8 cellular contexts compared by ENCODE assay signal in genomic region chr15:43133429-43134156, GRCh38. TPM values are rescaled to one million over a fixed set of nuclear protein-coding genes. Genes with fewer than 3 reads are reported as not detected.
A peak's percentile ranks its signal among the peaks of the same experiment; 100 is the strongest.
DNase-seq lines count a peak whose midpoint lies in the region; ATAC-seq and TF ChIP-seq lines count a peak whose summit lies in the region.

TMEM62 (plus strand) TSS chr15:43133586; CDS start chr15:43133803, 217 bp downstream.

- H3K4me1 Mint-ChIP-seq in activated naive CD4-positive, alpha-beta T cell treated with anti-CD3 and anti-CD28 coated beads, Interleukin-2, amount 50 U/mL, for 24 hours: peaks cover 22% of the 10 kb centered on the region

- H3K36me3 ChIP-seq in KMS-11 (ENCODE audit: insufficient read depth) (peaks cover 11% of the 10 kb centered on the region; the same call in 1 of the 2 replicates), SK-N-SH (replicated peaks in 1 of 2; ENCODE audit: control insufficient read depth in 1 of 2, insufficient read depth in 2 of 2, low read length in 1 of 2) (peaks cover 12 to 22% of the 10 kb centered on the region in 2 experiments), thoracic aorta (peaks cover 9% of the 10 kb centered on the region)

- no peaks in the 10 kb centered on the region for H3K9me3 ChIP-seq in SK-N-SH
- H3K9me3 ChIP-seq in thoracic aorta: no peaks in the 10 kb centered on the region

- H3K9me2 ChIP-seq in SK-N-SH: no peaks in the 10 kb centered on the region

- H3K4me2 ChIP-seq in KMS-11 (peak within 1 kb of the TSS; percentile 98), SK-N-SH (peak within 1 kb of the TSS; percentile 93)

- no peaks in the 10 kb centered on the region for H3F3A ChIP-seq in SK-N-SH (replicated peaks; ENCODE audit: insufficient read depth)

- under 1% methylated on average over 23 of the region's 66 CpGs for WGBS in SK-N-SH (ENCODE audit: low lambda C conversion rate)

- no peak for TF ChIP-seq EP300 in SK-N-SH (IDR thresholded peaks at IDR 0.05; ENCODE audit: borderline replicate concordance in 1 of 2, low read depth in 1 of 2, low read length in 1 of 2)

- H3K27ac ChIP-seq in KMS-11: peak within 1 kb of the TSS; percentile 54
- peak within 1 kb of the TSS; percentile 12 to 71; a peak in 2 of 4 replicates for H3K27ac ChIP-seq in SK-N-SH (ENCODE audit: low read depth in 2 of 2, low read length in 1 of 2)
- peak within 1 kb of the TSS; percentile 73 to 75 for H3K27ac ChIP-seq in thoracic aorta

- CTCF ChIA-PET in SK-N-SH (lab: Yijun Ruan, JAX): interaction anchor here (1.2 to 1.3 kb wide), 2 partner anchors 10 to 12 kb away, joined by 4 to 5 read pairs; no protein-coding TSS in a partner anchor

- H3K4me3 Mint-ChIP-seq in activated naive CD4-positive, alpha-beta T cell treated with anti-CD3 and anti-CD28 coated beads, Interleukin-2, amount 50 U/mL, for 24 hours: peak within 1 kb of the TSS; percentile 90

- peaks cover 4% of the 10 kb centered on the region for H3K9me3 Mint-ChIP-seq in activated naive CD4-positive, alpha-beta T cell treated with anti-CD3 and anti-CD28 coated beads, Interleukin-2, amount 50 U/mL, for 24 hours

- ATAC-seq in GM21737 (IDR thresholded peaks at IDR 0.05; ENCODE audit: unreplicated experiment) (peak; percentile 93), thoracic aorta (ENCODE audit: insufficient number of reproducible peaks, low FRiP score, low read depth) (peak; percentile 82)

- peaks cover 1% of the 10 kb centered on the region for H3K27me3 Mint-ChIP-seq in activated naive CD4-positive, alpha-beta T cell treated with anti-CD3 and anti-CD28 coated beads, Interleukin-2, amount 50 U/mL, for 24 hours

- TF ChIP-seq CTCF in KMS-11 (conservative IDR thresholded peaks at IDR 0.05; ENCODE audit: low read depth, low read length) (no peak), SK-N-SH (IDR thresholded peaks at IDR 0.05) (no peak), thoracic aorta (IDR thresholded peaks at IDR 0.05) (peak; percentile 12)

- H3K9ac ChIP-seq in KMS-11 (peak within 1 kb of the TSS; percentile 86), SK-N-SH (peak within 1 kb of the TSS; percentile 77)

- H3K36me3 Mint-ChIP-seq in activated naive CD4-positive, alpha-beta T cell treated with anti-CD3 and anti-CD28 coated beads, Interleukin-2, amount 50 U/mL, for 24 hours: peaks cover 8% of the 10 kb centered on the region

- no peak within 1 kb of the TSS for H3K4me3 ChIP-seq in KMS-11 (IDR thresholded peaks at IDR 0.05; ENCODE audit: insufficient read depth, low read depth, low read length)
- peak within 1 kb of the TSS; percentile 78 to 94 for H3K4me3 ChIP-seq in SK-N-SH (ENCODE audit: low read depth in 2 of 2, low read length in 1 of 2)
- H3K4me3 ChIP-seq in thoracic aorta: peak within 1 kb of the TSS; percentile 81

- DNase-seq in GF-D8 (lab: John Stamatoyannopoulos, UW): peak; percentile 19
- DNase-seq in SK-N-SH: peak; percentile 90
- no peak for DNase-seq in glomerular endothelial cell (ENCODE audit: extremely low read depth, low read depth, low spot score)
- DNase-seq in nucleus accumbens (lab: John Stamatoyannopoulos, UW): peak in 54 of 56 donors; percentile 14 to 82 (median 57)
- peak; percentile 53 for DNase-seq in thoracic aorta (ENCODE audit: low spot score)

- H3K27ac Mint-ChIP-seq in activated naive CD4-positive, alpha-beta T cell treated with anti-CD3 and anti-CD28 coated beads, Interleukin-2, amount 50 U/mL, for 24 hours: peak within 1 kb of the TSS; percentile 93

- H2AFZ ChIP-seq in KMS-11 (ENCODE audit: low read depth): peak within 1 kb of the TSS; percentile 98
- H2AFZ ChIP-seq in SK-N-SH (ENCODE audit: low read depth): peak within 1 kb of the TSS; percentile 99

- peaks cover 14% of the 10 kb centered on the region; the same call in 1 of the 2 replicates for H3K79me2 ChIP-seq in KMS-11 (ENCODE audit: insufficient read depth, low read depth)
- H3K79me2 ChIP-seq in SK-N-SH (ENCODE audit: insufficient read depth): no peaks in the 10 kb centered on the region

- POLR2A ChIA-PET in SK-N-SH (lab: Yijun Ruan, JAX): no interaction called here

- H3K27me3 ChIP-seq in KMS-11 (ENCODE audit: insufficient read depth, low read depth): no peaks in the 10 kb centered on the region
- no peaks in the 10 kb centered on the region for H3K27me3 ChIP-seq in SK-N-SH (ENCODE audit: insufficient read depth)
- H3K27me3 ChIP-seq in thoracic aorta (replicated peaks; ENCODE audit: insufficient read depth): no peaks in the 10 kb centered on the region

- peaks cover 21% of the 10 kb centered on the region for H3K4me1 ChIP-seq in KMS-11 (ENCODE audit: low read depth, poor library complexity, severe bottlenecking)
- H3K4me1 ChIP-seq in SK-N-SH (ENCODE audit: control insufficient read depth in 1 of 2, insufficient read depth in 2 of 2, low read depth in 1 of 2, low read length in 1 of 2): peaks cover 0 to 3% of the 10 kb centered on the region in 2 experiments; a peak in 2 of 4 replicates
- H3K4me1 ChIP-seq in thoracic aorta (ENCODE audit: control insufficient read depth in 1 of 2, low read depth in 2 of 2): peaks cover 8 to 20% of the 10 kb centered on the region in 2 donors

- TF ChIP-seq RAD21 in SK-N-SH (IDR thresholded peaks at IDR 0.05; ENCODE audit: low read length): no peak

- H4K20me1 ChIP-seq in KMS-11 (ENCODE audit: insufficient read depth): no peaks in the 10 kb centered on the region
- H4K20me1 ChIP-seq in SK-N-SH (ENCODE audit: insufficient read depth): no peaks in the 10 kb centered on the region

TF ChIP-seq in SK-N-SH, 30 proteins besides CTCF, POLR2A, EP300 and RAD21 (continues in another document):
- TF ChIP-seq YY1 (IDR thresholded peaks at IDR 0.05; ENCODE audit: low read depth) (no peak), NRF1 (IDR thresholded peaks at IDR 0.05; ENCODE audit: low read depth, low read length) (no peak), MAX (IDR thresholded peaks at IDR 0.05; ENCODE audit: low read depth) (no peak), TAF1 (IDR thresholded peaks at IDR 0.05; ENCODE audit: borderline replicate concordance, low read depth, low read length) (peak; percentile 45; the same call in 1 of the 2 replicates), TCF12 (IDR thresholded peaks at IDR 0.05) (no peak), REST (IDR thresholded peaks at IDR 0.05; ENCODE audit: low read depth, low read length) (no peak), MXI1 (IDR thresholded peaks at IDR 0.05; ENCODE audit: low read depth, low read length) (peak; percentile 24; the same call in 1 of the 2 replicates), ELF1 (IDR thresholded peaks at IDR 0.05) (peak; percentile 76), SIN3A (IDR thresholded peaks at IDR 0.05; ENCODE audit: borderline replicate concordance, low read depth, low read length) (0 out of 2 replicates have a peak, but pooled peaks have one; percentile 31), RFX5 (IDR thresholded peaks at IDR 0.05; ENCODE audit: low read length) (no peak), JUND (IDR thresholded peaks at IDR 0.05) (no peak), RCOR1 (IDR thresholded peaks at IDR 0.05; ENCODE audit: low read length) (no peak), CHD2 (IDR thresholded peaks at IDR 0.05; ENCODE audit: low read length, partially characterized antibody) (peak; percentile 25), SMC3 (IDR thresholded peaks at IDR 0.05; ENCODE audit: low read depth, low read length) (no peak), FOSL2 (IDR thresholded peaks at IDR 0.05; ENCODE audit: borderline replicate concordance, low read depth) (no peak), GABPA (IDR thresholded peaks at IDR 0.05; ENCODE audit: low read depth) (peak; percentile 50)
- TF ChIP-seq, protein P1, sequence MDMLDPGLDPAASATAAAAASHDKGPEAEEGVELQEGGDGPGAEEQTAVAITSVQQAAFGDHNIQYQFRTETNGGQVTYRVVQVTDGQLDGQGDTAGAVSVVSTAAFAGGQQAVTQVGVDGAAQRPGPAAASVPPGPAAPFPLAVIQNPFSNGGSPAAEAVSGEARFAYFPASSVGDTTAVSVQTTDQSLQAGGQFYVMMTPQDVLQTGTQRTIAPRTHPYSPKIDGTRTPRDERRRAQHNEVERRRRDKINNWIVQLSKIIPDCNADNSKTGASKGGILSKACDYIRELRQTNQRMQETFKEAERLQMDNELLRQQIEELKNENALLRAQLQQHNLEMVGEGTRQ (IDR thresholded peaks at IDR 0.05; ENCODE audit: borderline replicate concordance, low read depth, low read length): no peak

RNA-seq across cellular contexts. Expression of gene TMEM62, which starts in this region (rescaled TPM):
- 3.3 and 4.3 TPM in 2 replicates for polyA plus RNA-seq in SK-N-SH (2012; rRNA removed)
- polyA plus RNA-seq in SK-N-SH (2012; cell fraction: cytosol; rRNA removed): 3.7 and 3.8 TPM in 2 replicates
- polyA plus RNA-seq in SK-N-SH (2012; cell fraction: nucleus; rRNA removed): 15.0 and 16.8 TPM in 2 replicates
- total RNA-seq in glomerular endothelial cell (18.0 and 31.0 TPM in 2 replicates), thoracic aorta (10 to 100 TPM; 22.5 to 51.1 TPM)
